ENCODE assay signal across 21 cellular contexts in genomic region chr17:67998466-67998865, GRCh38.
"Had no signal": no experiment of that assay in that cellular context is flagged by ENCODE, and none has a peak within 500 bp of the region (broad histone marks: within the 10 kb centered on the region; RNA-seq: fewer than 3 reads in every experiment).

No MANE protein-coding gene starts in this region.

- H3K9me3 ChIP-seq: lower lobe of right lung, suprapubic skin had no signal

- ATAC-seq: activated CD4-positive, CD25-positive, alpha-beta regulatory T cell treated with anti-CD3 and anti-CD28 coated beads, Interleukin-2, amount 50 U/mL, for 24 hours; left colon; lower lobe of right lung; natural killer cell; stimulated activated naive CD8-positive, alpha-beta T cell treated with anti-CD3 and anti-CD28 coated beads, Interleukin-15, amount 100 ng/mL, for 72 hours had no signal

- FAIRE-seq: islet of Langerhans had no signal

- H3K4me3 Mint-ChIP-seq: activated naive CD8-positive, alpha-beta T cell; natural killer cell; stimulated activated naive CD8-positive, alpha-beta T cell treated with anti-CD3 and anti-CD28 coated beads, Interleukin-15, amount 100 ng/mL, for 72 hours had no signal

- H3K36me3 ChIP-seq: lower lobe of right lung, suprapubic skin had no signal

- H3K27ac Mint-ChIP-seq: activated naive CD8-positive, alpha-beta T cell; natural killer cell; stimulated activated naive CD8-positive, alpha-beta T cell treated with anti-CD3 and anti-CD28 coated beads, Interleukin-15, amount 100 ng/mL, for 72 hours had no signal

- H3K4me3 ChIP-seq: dorsolateral prefrontal cortex, lower lobe of right lung, suprapubic skin had no signal

- H3K36me3 Mint-ChIP-seq: activated naive CD8-positive, alpha-beta T cell; natural killer cell had no signal

- H3K27ac ChIP-seq: dorsolateral prefrontal cortex, lower lobe of right lung, suprapubic skin had no signal

- DNase-seq: activated CD4-positive, alpha-beta T cell treated with anti-CD3 and anti-CD28 coated beads, Interleukin-2, amount 50 U/mL, for 1 hour; activated CD8-positive, alpha-beta memory T cell treated with anti-CD3 and anti-CD28 coated beads, Interleukin-2, amount 50 U/mL, for 4 hours; activated effector memory CD4-positive, alpha-beta T cell treated with Interleukin-2 at 50 U/mL for 16 hours; activated T-cell treated with anti-CD3 and anti-CD28 coated beads, Interleukin-2, amount 50 U/mL, for 48 hours; amniotic stem cell; foreskin fibroblast; hippocampal formation; left colon; lower lobe of right lung; natural killer cell; nucleus accumbens; retina; stimulated activated CD4-positive, alpha-beta T cell treated with anti-CD3 and anti-CD28 coated beads, Interleukin-12 subunit alpha, Interleukin-12 subunit beta, amount 100 ng/mL, for 4 hours; stimulated activated CD4-positive, alpha-beta T cell treated with anti-CD3 and anti-CD28 coated beads, Interleukin-1b, Interleukin-23, amount 100 ng/mL, for 48 hours; stimulated activated naive CD8-positive, alpha-beta T cell treated with anti-CD3 and anti-CD28 coated beads, Interleukin-15, amount 100 ng/mL, for 72 hours; trophoblast cell had no signal

- H3K9me3 Mint-ChIP-seq: natural killer cell; stimulated activated naive CD8-positive, alpha-beta T cell treated with anti-CD3 and anti-CD28 coated beads, Interleukin-15, amount 100 ng/mL, for 72 hours had no signal

- H3K27me3 ChIP-seq: dorsolateral prefrontal cortex, suprapubic skin had no signal
